8 cellular contexts compared by ENCODE assay signal in the genomic region with DNA sequence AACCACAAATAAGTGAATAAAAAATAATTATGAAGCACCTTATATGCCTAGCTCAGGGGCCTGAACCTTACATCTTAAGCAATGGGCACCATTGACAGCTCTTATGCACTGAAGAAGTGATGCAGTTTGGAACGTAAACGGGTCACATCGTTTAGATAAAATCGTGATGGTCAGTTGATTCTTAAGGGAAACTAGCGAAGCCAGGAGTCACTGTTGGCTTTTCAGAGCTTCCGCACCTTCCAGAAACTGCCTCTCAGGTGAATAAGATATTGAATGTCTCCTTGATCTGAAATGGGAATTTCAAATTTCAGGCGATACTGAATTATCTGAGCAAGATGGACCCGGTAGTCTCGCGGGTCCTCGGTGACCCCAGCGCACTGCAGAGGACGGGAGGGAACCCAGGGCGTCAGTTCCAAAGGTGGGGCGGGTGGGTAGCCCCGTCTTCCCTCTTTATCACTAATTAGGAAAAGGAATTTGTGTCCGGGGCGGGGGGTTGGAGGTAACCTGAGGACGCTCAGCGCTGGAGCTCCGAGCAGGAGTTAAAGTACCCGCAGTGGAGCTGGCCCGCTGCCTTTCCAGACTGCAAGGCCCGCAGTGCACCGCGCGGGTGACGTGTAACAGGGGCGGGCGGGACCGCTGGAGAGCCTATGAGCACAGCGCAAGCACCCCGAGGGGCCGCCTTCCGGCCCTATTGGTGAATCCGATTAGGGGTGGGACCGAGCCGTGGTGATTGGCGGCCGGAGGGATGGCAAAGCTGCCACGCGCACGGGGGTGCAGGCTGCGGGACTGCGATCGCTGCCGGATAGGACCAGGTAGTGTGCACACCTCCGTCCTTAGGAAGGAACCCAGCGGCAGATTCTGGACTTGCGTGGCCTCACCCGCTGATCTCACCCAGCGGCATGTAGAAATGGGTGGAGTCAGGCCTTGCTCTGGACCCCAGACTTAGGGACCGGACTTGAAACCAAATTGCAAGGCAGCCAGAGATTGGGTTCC. TPM values are rescaled to one million over a fixed set of nuclear protein-coding genes. Genes with fewer than 3 reads are reported as not detected.
A peak's percentile ranks its signal among the peaks of the same experiment; 100 is the strongest.
DNase-seq lines count a peak whose midpoint lies in the region; ATAC-seq and TF ChIP-seq lines count a peak whose summit lies in the region.

No MANE protein-coding gene starts in this region.

- no peaks in the 10 kb centered on the region for H3K36me3 Mint-ChIP-seq in effector memory CD8-positive, alpha-beta T cell (ENCODE audit: insufficient read depth)
- H3K36me3 Mint-ChIP-seq in memory B cell = no peaks in the 10 kb centered on the region

- DNase-seq in COLO668 (lab: John Stamatoyannopoulos, UW; ENCODE audit: unreplicated experiment) = peak; percentile 98
- peak; percentile 93 for DNase-seq in GM20000 (ENCODE audit: low spot score)
- peak; percentile 97 for DNase-seq in HT-29 (ENCODE audit: low spot score)
- DNase-seq in NOMO-1 (lab: John Stamatoyannopoulos, UW; ENCODE audit: unreplicated experiment in 2 of 2) = peak; percentile 89
- peak; percentile 88 to 89 for DNase-seq in activated CD8-positive, alpha-beta memory T cell treated with anti-CD3 and anti-CD28 coated beads for 4 hours (ENCODE audit: low read depth in 2 of 2)
- DNase-seq in effector memory CD8-positive, alpha-beta T cell = peak; percentile 91 to 94 (median 92)
- peak; percentile 88 to 89 for DNase-seq in memory B cell (ENCODE audit: low spot score in 2 of 2)
- peak; percentile 92 to 94 (median 92) for DNase-seq in stimulated activated CD4-positive, alpha-beta T cell treated with anti-CD3 and anti-CD28 coated beads, TNF-alpha, amount 100 ng/mL, for 48 hours (ENCODE audit: low read depth in 3 of 3)

- ATAC-seq in effector memory CD8-positive, alpha-beta T cell (replicated peaks) = peak; percentile 100
- ATAC-seq in memory B cell (ENCODE audit: low read depth) = peak; percentile 100

- no peaks in the 10 kb centered on the region for H3K27me3 Mint-ChIP-seq in effector memory CD8-positive, alpha-beta T cell
- peaks cover 1% of the 10 kb centered on the region for H3K27me3 Mint-ChIP-seq in memory B cell

- peak overlapping the region in 1 of 2 donors; percentile 75 for H3K27ac Mint-ChIP-seq in effector memory CD8-positive, alpha-beta T cell
- no peak overlapping the region for H3K27ac Mint-ChIP-seq in memory B cell

- peaks cover 6 to 8% of the 10 kb centered on the region in 2 donors for H3K4me1 Mint-ChIP-seq in effector memory CD8-positive, alpha-beta T cell (ENCODE audit: low read depth in 2 of 2)
- H3K4me1 Mint-ChIP-seq in memory B cell = peaks cover 9% of the 10 kb centered on the region

- peak overlapping the region; percentile 85 to 86 for H3K4me3 Mint-ChIP-seq in effector memory CD8-positive, alpha-beta T cell
- peak overlapping the region; percentile 90 for H3K4me3 Mint-ChIP-seq in memory B cell

- no peak for TF ChIP-seq CTCF in GM20000 (IDR thresholded peaks at IDR 0.05; ENCODE audit: extremely low read depth, missing control alignments)

- no peaks in the 10 kb centered on the region for H3K9me3 Mint-ChIP-seq in effector memory CD8-positive, alpha-beta T cell
- H3K9me3 Mint-ChIP-seq in memory B cell = no peaks in the 10 kb centered on the region

RNA-seq across cellular contexts. Expression of a gene that starts 19.7 kb away (rescaled TPM):
- 0.56 and 1.3 TPM in 2 replicates for total RNA-seq in HT-29 (2014; rRNA removed; shearing (Covaris generic))

Comparison
In these comparisons a context has a peak if more than half of its experiments do, and no peak if none do; other contexts are left out.
1. Peak in every context shown above with its lines: DNase-seq and ATAC-seq.